Comparison of ENCODE assay signal across 8 cellular contexts in genomic region chr18:31102020-31102684, GRCh38. TPM values are rescaled to one million over a fixed set of nuclear protein-coding genes. Genes with fewer than 3 reads are reported as not detected.
DNase-seq lines count a peak whose midpoint lies in the region; ATAC-seq and TF ChIP-seq lines count a peak whose summit lies in the region.

Gene DSC2, minus strand, starts transcription at chr18:31102421. Its CDS starts 450 bp downstream, at chr18:31101971.

- no peak within 1 kb of the TSS for H3K4me3 Mint-ChIP-seq in effector memory CD8-positive, alpha-beta T cell
- no peak within 1 kb of the TSS for H3K4me3 Mint-ChIP-seq in activated CD4-positive, alpha-beta T cell treated with anti-CD3 and anti-CD28 coated beads, Interleukin-2, amount 10 ng/mL, durations not matched to agents 24 days and 14 days

- H3K27ac Mint-ChIP-seq in effector memory CD8-positive, alpha-beta T cell, result no peak within 1 kb of the TSS
- H3K27ac Mint-ChIP-seq in activated CD4-positive, alpha-beta T cell treated with anti-CD3 and anti-CD28 coated beads, Interleukin-2, amount 10 ng/mL, durations not matched to agents 24 days and 14 days, result no peak within 1 kb of the TSS

- no peak for TF ChIP-seq CTCF in coronary artery (IDR thresholded peaks at IDR 0.05)

- peaks cover 21% of the 10 kb centered on the region for H3K79me2 ChIP-seq in mesendoderm (ENCODE audit: control insufficient read depth, insufficient read depth, low read length)

- peak within 1 kb of the TSS; percentile 97 for H3K18ac ChIP-seq in mesendoderm (ENCODE audit: low read length)

- no peak within 1 kb of the TSS for H2BK15ac ChIP-seq in mesendoderm (replicated peaks; ENCODE audit: low read depth)

- no peak within 1 kb of the TSS for H2AK5ac ChIP-seq in mesendoderm (ENCODE audit: low read length)

- H3K36me3 Mint-ChIP-seq in effector memory CD8-positive, alpha-beta T cell (ENCODE audit: insufficient read depth), result no peaks in the 10 kb centered on the region
- no peaks in the 10 kb centered on the region for H3K36me3 Mint-ChIP-seq in activated CD4-positive, alpha-beta T cell treated with anti-CD3 and anti-CD28 coated beads, Interleukin-2, amount 10 ng/mL, durations not matched to agents 24 days and 14 days (ENCODE audit: low read depth)

- H3K4me1 Mint-ChIP-seq in effector memory CD8-positive, alpha-beta T cell (ENCODE audit: low read depth in 2 of 2), result no peaks in the 10 kb centered on the region
- H3K4me1 Mint-ChIP-seq in activated CD4-positive, alpha-beta T cell treated with anti-CD3 and anti-CD28 coated beads, Interleukin-2, amount 10 ng/mL, durations not matched to agents 24 days and 14 days, result no peaks in the 10 kb centered on the region

- H2BK5ac ChIP-seq in mesendoderm (ENCODE audit: low read length), result peak within 1 kb of the TSS; percentile 90

- WGBS in mesendoderm (ENCODE audit: extremely low coverage, insufficient coverage, low lambda C conversion rate), result no CpG with 5 or more reads among the region's 44 CpGs
- 3% methylated on average over 44 of the region's 44 CpGs for WGBS in urinary bladder

- H3K79me1 ChIP-seq in mesendoderm (ENCODE audit: low read length), result peaks cover 6% of the 10 kb centered on the region

- H3K4me3 ChIP-seq in coronary artery, result peak within 1 kb of the TSS; percentile 75
- H3K4me3 ChIP-seq in mesendoderm (ENCODE audit: low read length), result peak within 1 kb of the TSS; percentile 83
- peak within 1 kb of the TSS; percentile 40 for H3K4me3 ChIP-seq in urinary bladder (ENCODE audit: low read depth, low read length)

- peak within 1 kb of the TSS; percentile 97 for H3K56ac ChIP-seq in mesendoderm (ENCODE audit: low read length)

- peak within 1 kb of the TSS; percentile 58 for H4K8ac ChIP-seq in mesendoderm (ENCODE audit: low read depth, low read length)

- ATAC-seq in effector memory CD8-positive, alpha-beta T cell (replicated peaks), result no peak
- ATAC-seq in GM19463 (IDR thresholded peaks at IDR 0.05; ENCODE audit: unreplicated experiment), result no peak

- H3K36me3 ChIP-seq in mesendoderm (ENCODE audit: control insufficient read depth, insufficient read depth, low read length) (no peaks in the 10 kb centered on the region), urinary bladder (ENCODE audit: insufficient read depth) (no peaks in the 10 kb centered on the region)

- peak within 1 kb of the TSS; percentile 92 for H3K9ac ChIP-seq in mesendoderm (ENCODE audit: low read length)

- H4K5ac ChIP-seq in mesendoderm (ENCODE audit: low read length), result no peak within 1 kb of the TSS

- no peaks in the 10 kb centered on the region for H3K27me3 ChIP-seq in mesendoderm (ENCODE audit: insufficient read depth, low read length, poor library complexity)

- H3K9me3 Mint-ChIP-seq in effector memory CD8-positive, alpha-beta T cell, result peaks cover 9 to 14% of the 10 kb centered on the region in 2 donors
- H3K9me3 Mint-ChIP-seq in activated CD4-positive, alpha-beta T cell treated with anti-CD3 and anti-CD28 coated beads, Interleukin-2, amount 10 ng/mL, durations not matched to agents 24 days and 14 days, result no peaks in the 10 kb centered on the region

- intact Hi-C loops in activated CD4-positive, alpha-beta T cell treated with anti-CD3 and anti-CD28 coated beads, Interleukin-2, amount 10 ng/mL, durations not matched to agents 24 days and 14 days (cut with micrococcal nuclease), result no loop called here

- peaks cover 7% of the 10 kb centered on the region for H3K4me1 ChIP-seq in mesendoderm (ENCODE audit: control insufficient read depth, low read depth, low read length)
- H3K4me1 ChIP-seq in urinary bladder (ENCODE audit: insufficient read depth), result no peaks in the 10 kb centered on the region

- H3K4me2 ChIP-seq in mesendoderm (ENCODE audit: low read length), result peak within 1 kb of the TSS; percentile 46

- H2BK120ac ChIP-seq in mesendoderm (ENCODE audit: low read depth, low read length), result peak within 1 kb of the TSS; percentile 47

- peak within 1 kb of the TSS; percentile 89 for H3K23ac ChIP-seq in mesendoderm (ENCODE audit: low read length)

- peak within 1 kb of the TSS; percentile 95 for H3K4ac ChIP-seq in mesendoderm (ENCODE audit: low read depth, low read length)

- H3K27ac ChIP-seq in coronary artery, result peak within 1 kb of the TSS; percentile 21 to 78
- H3K27ac ChIP-seq in mesendoderm (ENCODE audit: low read depth, low read length), result peak within 1 kb of the TSS; percentile 99
- no peak within 1 kb of the TSS for H3K27ac ChIP-seq in urinary bladder (ENCODE audit: low read depth)

- no peaks in the 10 kb centered on the region for H3K27me3 Mint-ChIP-seq in effector memory CD8-positive, alpha-beta T cell
- peaks cover 31% of the 10 kb centered on the region for H3K27me3 Mint-ChIP-seq in activated CD4-positive, alpha-beta T cell treated with anti-CD3 and anti-CD28 coated beads, Interleukin-2, amount 10 ng/mL, durations not matched to agents 24 days and 14 days

- DNase-seq in SKM-1 treated with dmso at 0.1 percent for 144 hours (lab: John Stamatoyannopoulos, UW; ENCODE audit: unreplicated experiment) (peak; percentile 7), SKM-1 (lab: John Stamatoyannopoulos, UW; ENCODE audit: unreplicated experiment) (no peak), coronary artery (ENCODE audit: low spot score) (peak; percentile 72), mesendoderm (peak; percentile 79)
- no peak for DNase-seq in effector memory CD8-positive, alpha-beta T cell
- DNase-seq in activated CD4-positive, alpha-beta T cell treated with anti-CD3 and anti-CD28 coated beads, Interleukin-2, amount 10 ng/mL, durations not matched to agents 24 days and 14 days, result no peak

RNA-seq across cellular contexts. Expression of gene DSC2, which starts in this region (rescaled TPM):
- polyA plus RNA-seq in mesendoderm (2013, experiment 1 of 2), result 28.2 TPM
- 29.3 TPM for polyA plus RNA-seq in mesendoderm (2013, experiment 2 of 2)
- 7.1 TPM for total RNA-seq in urinary bladder
- 1.6 TPM for polyA plus RNA-seq in urinary bladder
- total RNA-seq in activated CD4-positive, alpha-beta T cell treated with anti-CD3 and anti-CD28 coated beads, Interleukin-2, amount 10 ng/mL, durations not matched to agents 24 days and 14 days, result not detected in 2 replicates

Comparison
In these comparisons a context has a peak if more than half of its experiments do, and no peak if none do; other contexts are left out.
1. DNase-seq: peak in SKM-1 treated with dmso at 0.1 percent for 144 hours (single experiment), coronary artery (single experiment) and mesendoderm (single experiment); none in SKM-1 (single experiment), effector memory CD8-positive, alpha-beta T cell (0 of 3) and activated CD4-positive, alpha-beta T cell treated with anti-CD3 and anti-CD28 coated beads, Interleukin-2, amount 10 ng/mL, durations not matched to agents 24 days and 14 days (single experiment).
2. Peak in every context shown above with its lines, with median percentiles within 50 percentile points of each other: H3K4me3 ChIP-seq.